30 cellular contexts compared by ENCODE assay signal in genomic region chr13:69761581-69761980, GRCh38.
"Had no signal": no experiment of that assay in that cellular context is flagged by ENCODE, and none has a peak within 500 bp of the region (broad histone marks: within the 10 kb centered on the region; RNA-seq: fewer than 3 reads in every experiment).

No MANE protein-coding gene starts in this region.

- H3K9me3 ChIP-seq: adrenal gland, ascending aorta, body of pancreas, breast epithelium had no signal

- H3K4me1 ChIP-seq: adrenal gland, ascending aorta, body of pancreas, breast epithelium had no signal

- H3K27ac ChIP-seq: adrenal gland, ascending aorta, body of pancreas, brain microvascular endothelial cell, breast epithelium, cardiac muscle cell had no signal

- DNase-seq: activated effector memory CD4-positive, alpha-beta T cell treated with anti-CD3 and anti-CD28 coated beads, Interleukin-2, amount 50 U/mL, for 16 hours; activated effector memory CD4-positive, alpha-beta T cell treated with Interleukin-2 at 50 U/mL for 16 hours; activated gamma-delta T cell; activated gamma-delta T cell treated with Interleukin-2 at 50 U/mL for 16 hours; activated naive CD4-positive, alpha-beta T cell; activated naive CD4-positive, alpha-beta T cell treated with anti-CD3 and anti-CD28 coated beads for 36 hours; activated naive CD4-positive, alpha-beta T cell treated with anti-CD3 and anti-CD28 coated beads, Interleukin-2, amount 10 ng/mL, durations not matched to agents 7 days and 5 days; activated naive CD4-positive, alpha-beta T cell treated with anti-CD3 and anti-CD28 coated beads, Interleukin-2, amount 50 U/mL, for 16 hours; activated naive CD4-positive, alpha-beta T cell treated with Interleukin-2 at 50 U/mL for 16 hours; activated naive CD8-positive, alpha-beta T cell treated with anti-CD3 and anti-CD28 coated beads for 36 hours; activated naive CD8-positive, alpha-beta T cell treated with anti-CD3 and anti-CD28 coated beads, Interleukin-2, amount 10 ng/mL, durations not matched to agents 7 days and 5 days; activated naive CD8-positive, alpha-beta T cell treated with anti-CD3 and anti-CD28 coated beads, Interleukin-2, amount 50 U/mL, for 24 hours; activated T-cell treated with anti-CD3 and anti-CD28 coated beads, Interleukin-2, amount 50 U/mL, for 4 hours; activated T-cell treated with anti-CD3 and anti-CD28 coated beads, Interleukin-2, amount 50 U/mL, for 48 hours; activated T-cell treated with anti-CD3 and anti-CD28 coated beads, Interleukin-2, amount 50 U/mL, for 72 hours; adrenal gland; amniotic stem cell; amygdala; anterior cingulate cortex; aorta; body of pancreas; brain microvascular endothelial cell; caudate nucleus; central memory CD4-positive, alpha-beta T cell; cerebellar nuclear complex had no signal

- H3K36me3 ChIP-seq: adrenal gland, ascending aorta, brain microvascular endothelial cell, breast epithelium, cardiac muscle cell had no signal

- H3K27me3 ChIP-seq: adrenal gland, ascending aorta, body of pancreas, brain microvascular endothelial cell, breast epithelium, cardiac muscle cell had no signal

- ATAC-seq: activated naive CD4-positive, alpha-beta T cell treated with anti-CD3 and anti-CD28 coated beads, Interleukin-2, amount 50 U/mL, for 72 hours; activated naive CD8-positive, alpha-beta T cell treated with anti-CD3 and anti-CD28 coated beads, Interleukin-2, amount 50 U/mL, for 24 hours; activated T-cell treated with anti-CD3 and anti-CD28 coated beads, Interleukin-2, amount 50 U/mL, for 4 hours; activated T-cell treated with anti-CD3 and anti-CD28 coated beads, Interleukin-2, amount 50 U/mL, for 72 hours; activated T-helper 17 cell treated with anti-CD3 and anti-CD28 coated beads, Interleukin-2, amount 50 U/mL, for 72 hours; body of pancreas had no signal

- H3K4me3 ChIP-seq: adrenal gland, ascending aorta, body of pancreas, breast epithelium, cardiac muscle cell had no signal
